ENCODE assay signal across 12 cellular contexts in the genomic region with DNA sequence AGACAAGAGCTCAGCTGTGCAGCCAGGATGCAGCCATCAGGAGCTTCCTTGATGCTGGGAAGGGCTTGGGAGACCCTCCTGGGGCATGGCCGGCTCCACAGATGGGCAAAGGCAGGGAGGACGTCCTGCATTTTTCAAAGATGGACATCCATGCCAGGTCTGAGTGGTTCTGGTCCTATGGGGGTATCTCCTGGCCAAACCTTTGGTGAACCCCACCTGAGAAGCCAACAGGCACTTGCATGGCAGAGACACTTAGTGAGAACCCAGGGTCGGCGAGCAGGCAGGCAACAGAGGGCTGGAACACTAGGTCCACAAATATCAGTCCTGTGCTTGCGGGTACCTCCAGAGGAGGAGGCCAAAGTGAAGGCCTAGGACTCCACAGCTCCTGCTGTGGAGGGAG.
DNase-seq lines count a peak whose midpoint lies in the region; TF ChIP-seq lines count a peak whose summit lies in the region.
"Had no signal": no experiment of that assay in that cellular context is flagged by ENCODE, and none has a peak within 500 bp of the region (broad histone marks: within the 10 kb centered on the region; RNA-seq: fewer than 3 reads in every experiment).

No MANE protein-coding gene starts in this region.

- TF ChIP-seq CTCF in brain (conservative IDR thresholded peaks at IDR 0.05) (no peak), osteocyte (IDR thresholded peaks at IDR 0.05) (no peak)

- H3K36me3 Mint-ChIP-seq in brain: no peaks in the 10 kb centered on the region
- no peaks in the 10 kb centered on the region for H3K36me3 Mint-ChIP-seq in osteocyte (ENCODE audit: unreplicated experiment)
- H3K36me3 Mint-ChIP-seq: CD8-positive, alpha-beta T cell had no signal

- DNase-seq in AG08396 (ENCODE audit: low spot score) (peak; percentile 4), osteocyte (ENCODE audit: extremely low spot score, unreplicated experiment) (no peak), ureter (ENCODE audit: low spot score) (peak; percentile 37), NCI-H526 treated with DMSO at 0.1 percent for 48 hours (lab: John Stamatoyannopoulos, UW) (no peak), NCI-H2107 (lab: John Stamatoyannopoulos, UW) (no peak), SHP77 (lab: John Stamatoyannopoulos, UW) (no peak)
- DNase-seq: Calu3; CD8-positive, alpha-beta T cell; DMS79 treated with DMSO at 0.1 percent for 48 hours; GF-D8 had no signal

- H3K4me3 Mint-ChIP-seq in brain: peak overlapping the region in 1 of 5 experiments; percentile 5
- H3K4me3 Mint-ChIP-seq in osteocyte (ENCODE audit: unreplicated experiment): no peak overlapping the region
- H3K4me3 Mint-ChIP-seq: B cell; CD8-positive, alpha-beta T cell had no signal

- H3K27ac Mint-ChIP-seq in brain: peak overlapping the region in 3 of 5 experiments; percentile 63 to 80 (median 72)
- H3K27ac Mint-ChIP-seq in osteocyte (ENCODE audit: unreplicated experiment): peak overlapping the region; percentile 52
- H3K27ac Mint-ChIP-seq: B cell; CD8-positive, alpha-beta T cell had no signal

- H3K4me1 Mint-ChIP-seq in brain: peaks cover 23% of the 10 kb centered on the region
- peaks cover 27% of the 10 kb centered on the region for H3K4me1 Mint-ChIP-seq in osteocyte (ENCODE audit: unreplicated experiment)
- H3K4me1 Mint-ChIP-seq: B cell had no signal

- H3K9me3 Mint-ChIP-seq in brain (peaks cover 0 to 3% (median 0%) of the 10 kb centered on the region in 5 experiments), osteocyte (ENCODE audit: unreplicated experiment) (no peaks in the 10 kb centered on the region)
- H3K9me3 Mint-ChIP-seq: CD8-positive, alpha-beta T cell had no signal

- H3K27me3 Mint-ChIP-seq in brain (peaks cover 4% of the 10 kb centered on the region), osteocyte (ENCODE audit: unreplicated experiment) (no peaks in the 10 kb centered on the region)

Comparison
In these comparisons a context has a peak if more than half of its experiments do, and no peak if none do; other contexts are left out.
1. DNase-seq: peak in AG08396 (single experiment) and ureter (single experiment); none in osteocyte (single experiment), NCI-H526 treated with DMSO at 0.1 percent for 48 hours (single experiment), NCI-H2107 (single experiment) and SHP77 (0 of 2).